In genomic region chr19:29665826-29666633, GRCh38 we compare ENCODE assay signal across 1 cellular context.
A peak's percentile ranks its signal among the peaks of the same experiment; 100 is the strongest.
TF ChIP-seq lines count a peak whose summit lies in the region.

No MANE protein-coding gene starts in this region.

TF ChIP-seq in HepG2, 621 proteins besides CTCF, POLR2A, EP300 and RAD21 (continued from another document and continues in another):
- no peak for TF ChIP-seq ZNF318 (CRISPR knock-in tag; IDR thresholded peaks at IDR 0.05)
- TF ChIP-seq SALL1 (CRISPR knock-in tag; IDR thresholded peaks at IDR 0.05): 0 out of 2 replicates have a peak, but pooled peaks have one; percentile 14
- no peak; the same call in 1 of the 2 replicates for TF ChIP-seq KDM5B (CRISPR knock-in tag; IDR thresholded peaks at IDR 0.05; ENCODE audit: borderline replicate concordance)
- TF ChIP-seq TRIM24 (CRISPR knock-in tag; IDR thresholded peaks at IDR 0.05): no peak
- TF ChIP-seq RAD51 (IDR thresholded peaks at IDR 0.05; ENCODE audit: borderline replicate concordance): no peak
- no peak for TF ChIP-seq STAG1 (CRISPR knock-in tag; IDR thresholded peaks at IDR 0.05)
- peak; percentile 68; the same call in 1 of the 2 replicates for TF ChIP-seq ZNF512B (CRISPR knock-in tag; IDR thresholded peaks at IDR 0.05; ENCODE audit: borderline replicate concordance)
- no peak for TF ChIP-seq ZNF281 (CRISPR knock-in tag; IDR thresholded peaks at IDR 0.05; ENCODE audit: borderline replicate concordance)
- no peak for TF ChIP-seq NR1H2 (CRISPR knock-in tag; IDR thresholded peaks at IDR 0.05; ENCODE audit: borderline replicate concordance, low read depth)
- TF ChIP-seq BATF2 (CRISPR knock-in tag; IDR thresholded peaks at IDR 0.05): no peak
- no peak for TF ChIP-seq KDM1A (CRISPR knock-in tag; IDR thresholded peaks at IDR 0.05)
- no peak; the same call in 1 of the 2 replicates for TF ChIP-seq REL (CRISPR knock-in tag; conservative IDR thresholded peaks at IDR 0.05)
- no peak for TF ChIP-seq MED13 (CRISPR knock-in tag; IDR thresholded peaks at IDR 0.05)
- TF ChIP-seq GTF3A (CRISPR knock-in tag; conservative IDR thresholded peaks at IDR 0.05): no peak
- TF ChIP-seq HNF1A (IDR thresholded peaks at IDR 0.05; ENCODE audit: low read depth): no peak
- TF ChIP-seq HNF1A (CRISPR knock-in tag; IDR thresholded peaks at IDR 0.05; ENCODE audit: borderline replicate concordance): no peak
- TF ChIP-seq TAF1 (CRISPR knock-in tag; IDR thresholded peaks at IDR 0.05): no peak; the same call in 1 of the 2 replicates
- no peak for TF ChIP-seq ZNF574 (CRISPR knock-in tag; IDR thresholded peaks at IDR 0.05)
- TF ChIP-seq TOE1 (CRISPR knock-in tag; IDR thresholded peaks at IDR 0.05): no peak
- TF ChIP-seq USF2 (IDR thresholded peaks at IDR 0.05; ENCODE audit: low read depth, low read length): no peak
- TF ChIP-seq USF2 (CRISPR knock-in tag; IDR thresholded peaks at IDR 0.05; ENCODE audit: borderline replicate concordance): no peak
- TF ChIP-seq ELK4 (CRISPR knock-in tag; IDR thresholded peaks at IDR 0.05; ENCODE audit: borderline replicate concordance): no peak
- no peak for TF ChIP-seq FOSL1 (CRISPR knock-in tag; IDR thresholded peaks at IDR 0.05; ENCODE audit: borderline replicate concordance)
- TF ChIP-seq MED8 (CRISPR knock-in tag; IDR thresholded peaks at IDR 0.05; ENCODE audit: insufficient replicate concordance): no peak
- TF ChIP-seq BRD4 (CRISPR knock-in tag; IDR thresholded peaks at IDR 0.05): no peak
- no peak for TF ChIP-seq DRAP1 (CRISPR knock-in tag; IDR thresholded peaks at IDR 0.05)
- TF ChIP-seq ZNF724P (CRISPR knock-in tag; IDR thresholded peaks at IDR 0.05; ENCODE audit: borderline replicate concordance): no peak
- TF ChIP-seq SSRP1 (CRISPR knock-in tag; IDR thresholded peaks at IDR 0.05): no peak
